14 cellular contexts compared by ENCODE assay signal in the genomic region with DNA sequence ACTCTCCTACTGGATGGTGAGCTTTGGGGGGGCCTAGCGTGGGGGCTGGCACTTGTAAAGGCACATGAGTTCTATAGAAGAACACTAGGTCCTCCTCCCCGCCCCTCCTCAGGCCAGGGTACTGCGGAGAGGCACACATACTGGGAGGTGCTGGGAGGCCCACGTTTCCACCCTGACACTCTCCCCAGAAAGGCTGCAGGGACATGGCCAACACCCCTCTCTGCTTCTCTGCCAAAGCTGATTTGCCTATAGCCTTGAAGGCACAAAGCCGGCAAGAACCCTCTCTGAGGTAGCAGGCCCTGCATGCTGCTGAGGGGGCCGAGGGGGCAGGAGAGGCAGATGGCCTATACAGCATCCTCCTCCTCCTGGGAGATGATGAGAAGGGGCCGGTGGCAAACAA.
A peak's percentile ranks its signal among the peaks of the same experiment; 100 is the strongest.
DNase-seq lines count a peak whose midpoint lies in the region.
"Had no signal": no experiment of that assay in that cellular context is flagged by ENCODE, and none has a peak within 500 bp of the region (broad histone marks: within the 10 kb centered on the region; RNA-seq: fewer than 3 reads in every experiment).

No MANE protein-coding gene starts in this region.

- no peak overlapping the region for H4K8ac ChIP-seq in neuronal stem cell (ENCODE audit: low read depth, low read length)

- H2BK5ac ChIP-seq in neuronal stem cell (ENCODE audit: low read length) = no peak overlapping the region

- no peaks in the 10 kb centered on the region for H3K79me1 ChIP-seq in neuronal stem cell (ENCODE audit: low read depth, low read length)

- H2BK15ac ChIP-seq in neuronal stem cell (ENCODE audit: low read length) = no peak overlapping the region

- H3K4me2 ChIP-seq in neuronal stem cell (ENCODE audit: insufficient read depth, low read length, poor library complexity, severe bottlenecking) = no peak overlapping the region
- H3K4me2 ChIP-seq: A549; BLaER1 treated with 17β-estradiol and CSF1 and Interleukin-3, amounts not matched to agents 10 nM and 100 nM had no signal

- H3K23ac ChIP-seq in neuronal stem cell (ENCODE audit: low read depth, low read length, poor library complexity) = no peak overlapping the region

- H3K36me3 ChIP-seq in neuronal stem cell (replicated peaks in 1 of 2; ENCODE audit: control insufficient read depth in 2 of 2, insufficient read depth in 2 of 2, low read length in 2 of 2) = no peaks in the 10 kb centered on the region
- H3K36me3 ChIP-seq: BLaER1 treated with 17β-estradiol and CSF1 and Interleukin-3, amounts not matched to agents 10 nM and 100 nM had no signal

- no CpG with 5 or more reads among the region's 7 CpGs for WGBS in neuronal stem cell (ENCODE audit: extremely low coverage in 2 of 2, insufficient read length in 2 of 2, insufficient replicate concordance in 1 of 2), 2 donors

- H3K18ac ChIP-seq in neuronal stem cell (ENCODE audit: low read length) = peak overlapping the region; percentile 15

- H2BK120ac ChIP-seq in neuronal stem cell (ENCODE audit: low read depth, low read length) = no peak overlapping the region

- peak overlapping the region; percentile 73 for H3K14ac ChIP-seq in neuronal stem cell (ENCODE audit: low read length)

- H3K9ac ChIP-seq in neuronal stem cell (ENCODE audit: low read depth, low read length, poor library complexity) = no peak overlapping the region
- H3K9ac ChIP-seq: BLaER1 treated with 17β-estradiol and CSF1 and Interleukin-3, amounts not matched to agents 10 nM and 100 nM had no signal

- DNase-seq in NCI-H82 (lab: John Stamatoyannopoulos, UW) (peak; percentile 5), NCI-H82 treated with DMSO at 0.1 percent for 48 hours (lab: John Stamatoyannopoulos, UW; ENCODE audit: unreplicated experiment) (no peak), neuronal stem cell (ENCODE audit: low spot score) (no peak), NCI-H1092 (lab: John Stamatoyannopoulos, UW) (no peak), HCEC 1CT (no peak)
- DNase-seq: AML-193; Calu3; CD4-positive, alpha-beta T cell; DMS79 treated with DMSO at 0.1 percent for 48 hours; GF-D8 had no signal

- H2AFZ ChIP-seq in neuronal stem cell (ENCODE audit: low read length) = no peak overlapping the region

- peaks cover 0 to 4% of the 10 kb centered on the region in 2 donors for H3K9me3 ChIP-seq in neuronal stem cell (replicated peaks in 1 of 2; ENCODE audit: control insufficient read depth in 2 of 2, insufficient read depth in 1 of 2, low read depth in 1 of 2, low read length in 2 of 2)

- no peak overlapping the region for H3K4me3 ChIP-seq in neuronal stem cell (ENCODE audit: low read length in 2 of 2)
- H3K4me3 ChIP-seq: A549; BLaER1 treated with 17β-estradiol and CSF1 and Interleukin-3, amounts not matched to agents 10 nM and 100 nM had no signal

- H2AK5ac ChIP-seq in neuronal stem cell (ENCODE audit: low read depth, low read length) = peak overlapping the region; percentile 18

- H3K27ac ChIP-seq in neuronal stem cell (replicated peaks; ENCODE audit: low read length) = no peak overlapping the region
- H3K27ac ChIP-seq: 22Rv1; A549; BLaER1 treated with 17β-estradiol and CSF1 and Interleukin-3, amounts not matched to agents 10 nM and 100 nM; C4-2B had no signal

- H2BK12ac ChIP-seq in neuronal stem cell (ENCODE audit: low read length) = no peak overlapping the region

- H3K4me1 ChIP-seq in neuronal stem cell (ENCODE audit: control insufficient read depth in 2 of 2, insufficient read depth in 1 of 2, low read depth in 1 of 2, low read length in 2 of 2) = no peaks in the 10 kb centered on the region
- H3K4me1 ChIP-seq: A549; BLaER1 treated with 17β-estradiol and CSF1 and Interleukin-3, amounts not matched to agents 10 nM and 100 nM had no signal

- peaks cover 0 to 3% (median 0%) of the 10 kb centered on the region in 3 experiments for H3K27me3 ChIP-seq in neuronal stem cell (ENCODE audit: control insufficient read depth in 3 of 3, insufficient read depth in 3 of 3, low read depth in 1 of 3, low read length in 3 of 3)
- H3K27me3 ChIP-seq: BLaER1 treated with 17β-estradiol and CSF1 and Interleukin-3, amounts not matched to agents 10 nM and 100 nM had no signal

- H4K91ac ChIP-seq in neuronal stem cell (ENCODE audit: low read depth, low read length, poor library complexity) = no peak overlapping the region

- H3K4ac ChIP-seq in neuronal stem cell (ENCODE audit: low read length) = no peak overlapping the region
